15 cellular contexts compared by ENCODE assay signal in the genomic region with DNA sequence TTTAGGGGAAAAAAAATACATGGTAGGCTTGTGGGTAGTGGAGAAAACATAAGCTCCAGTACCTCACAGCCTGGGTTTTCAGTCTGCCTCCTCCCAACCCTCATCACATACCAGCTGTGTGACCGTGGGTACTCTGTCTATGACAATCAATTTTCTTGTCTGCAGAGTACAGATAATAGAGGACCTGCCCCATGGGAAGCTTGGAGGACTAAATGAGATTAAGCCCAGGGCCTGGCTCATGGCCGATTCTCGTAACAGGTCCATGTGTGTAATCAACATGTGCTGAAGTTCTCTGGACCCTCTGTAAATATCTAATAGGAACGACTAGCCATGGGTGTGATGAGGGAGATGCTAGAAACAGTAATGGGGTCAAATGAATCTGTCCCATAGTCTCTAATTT.
"Had no signal": no experiment of that assay in that cellular context is flagged by ENCODE, and none has a peak within 500 bp of the region (broad histone marks: within the 10 kb centered on the region; RNA-seq: fewer than 3 reads in every experiment).

No MANE protein-coding gene starts in this region.

- H3K27me3 ChIP-seq: esophagus muscularis mucosa, right lobe of liver, tibial artery, upper lobe of left lung, vagina had no signal

- H3K27ac ChIP-seq: dorsolateral prefrontal cortex, esophagus muscularis mucosa, left ventricle myocardium inferior, lower lobe of right lung, psoas muscle, right lobe of liver, tibial artery, upper lobe of left lung had no signal

- FAIRE-seq: endometrium, kidney had no signal

- H3K4me1 ChIP-seq: left ventricle myocardium inferior, psoas muscle had no signal

- H3K4me3 ChIP-seq: dorsolateral prefrontal cortex, esophagus muscularis mucosa, left ventricle myocardium inferior, lower lobe of right lung, psoas muscle, right lobe of liver, tibial artery, upper lobe of left lung, vagina had no signal

- H3K9me3 ChIP-seq: esophagus muscularis mucosa, left ventricle myocardium inferior, lower lobe of right lung, psoas muscle, right lobe of liver, tibial artery, upper lobe of left lung, vagina had no signal

- H3K36me3 ChIP-seq: esophagus muscularis mucosa, left ventricle myocardium inferior, lower lobe of right lung, upper lobe of left lung, vagina had no signal

- DNase-seq: cortex of kidney, foreskin fibroblast, kidney, left cardiac atrium, left ventricle myocardium inferior, lower lobe of right lung, naive B cell, psoas muscle had no signal
